24 cellular contexts compared by ENCODE assay signal in the genomic region with DNA sequence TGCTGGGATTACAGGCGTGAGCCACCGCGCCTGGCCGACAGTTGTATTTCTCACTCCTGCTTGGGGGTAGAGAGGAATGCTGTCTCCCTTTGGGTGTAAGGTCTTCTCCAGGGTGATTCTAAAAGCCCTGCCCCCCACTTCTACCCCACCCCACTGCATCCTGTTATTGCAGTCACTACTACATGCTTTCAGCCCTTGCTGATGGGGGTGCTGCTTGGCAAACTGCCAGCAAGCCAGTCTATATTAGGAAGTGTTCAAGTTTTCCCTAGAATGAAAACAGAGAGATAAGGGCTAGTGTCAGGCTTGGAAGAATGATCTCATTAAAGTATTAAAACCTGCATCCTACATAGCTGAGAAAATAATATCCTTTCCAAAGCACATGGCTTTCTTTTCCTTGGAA. TPM values are rescaled to one million over a fixed set of nuclear protein-coding genes. Genes with fewer than 3 reads are reported as not detected.
A peak's percentile ranks its signal among the peaks of the same experiment; 100 is the strongest.
DNase-seq lines count a peak whose midpoint lies in the region; ATAC-seq, FAIRE-seq and TF ChIP-seq lines count a peak whose summit lies in the region.
"Had no signal": no experiment of that assay in that cellular context is flagged by ENCODE, and none has a peak within 500 bp of the region (broad histone marks: within the 10 kb centered on the region; RNA-seq: fewer than 3 reads in every experiment).

No MANE protein-coding gene starts in this region.

- no peaks in the 10 kb centered on the region for H3K9me3 ChIP-seq in MG63
- no peaks in the 10 kb centered on the region for H3K9me3 ChIP-seq in K562 (replicated peaks; ENCODE audit: control insufficient read depth, insufficient read depth, low read depth, low read length)
- H3K9me3 ChIP-seq in naive thymus-derived CD4-positive, alpha-beta T cell (ENCODE audit: control insufficient read depth in 2 of 3, low read length in 3 of 3), result no peaks in the 10 kb centered on the region
- H3K9me3 ChIP-seq: left ventricle myocardium inferior, ovary had no signal

- peak overlapping the region; percentile 50 for H3K27ac Mint-ChIP-seq in activated naive CD4-positive, alpha-beta T cell treated with anti-CD3 and anti-CD28 coated beads, Interleukin-2, amount 10 ng/mL, durations not matched to agents 7 days and 5 days
- peak overlapping the region in 1 of 2 donors; percentile 81 for H3K27ac Mint-ChIP-seq in activated naive CD4-positive, alpha-beta T cell treated with anti-CD3 and anti-CD28 coated beads, Interleukin-2, amount 50 U/mL, for 72 hours
- peak overlapping the region in 5 of 9 donors; percentile 14 to 90 (median 63) for H3K27ac Mint-ChIP-seq in naive thymus-derived CD4-positive, alpha-beta T cell
- no peak overlapping the region for H3K27ac Mint-ChIP-seq in activated T-helper 1 cell treated with anti-CD3 and anti-CD28 coated beads, Interleukin-12 subunit alpha, Interleukin-12 subunit beta, Interleukin-2, Interleukin-4 antibody, amounts not matched to agents 30 ng/mL and 10 ng/mL and 1 ng/mL, durations not matched to agents 14 hours and 24 hours and 36 hours
- H3K27ac Mint-ChIP-seq in nephron progenitor cell, result no peak overlapping the region
- H3K27ac Mint-ChIP-seq: activated B cell treated with CpG ODN at 0.5 μM for 24 hours; activated naive CD4-positive, alpha-beta T cell treated with anti-CD3 and anti-CD28 coated beads, Interleukin-2, amount 50 U/mL, for 24 hours; T-helper 1 cell treated with Interleukin-12 subunit alpha and Interleukin-12 subunit beta and Interleukin-4 antibody, amounts not matched to agents 30 μg/mL and 1 μg/mL, for 36 hours had no signal

- no peak overlapping the region for H3K27ac ChIP-seq in K562 (ENCODE audit: extremely low read depth, low read depth, low read length)
- H3K27ac ChIP-seq in naive thymus-derived CD4-positive, alpha-beta T cell (ENCODE audit: low read depth, low read length), result no peak overlapping the region
- H3K27ac ChIP-seq: dorsolateral prefrontal cortex, left ventricle myocardium inferior, ovary had no signal

- intact Hi-C loops in K562 (cut with micrococcal nuclease), result no loop called here
- intact Hi-C loops in naive thymus-derived CD4-positive, alpha-beta T cell (cut with micrococcal nuclease), result no loop called here
- intact Hi-C loops in activated T-helper 1 cell treated with anti-CD3 and anti-CD28 coated beads, Interleukin-12 subunit alpha, Interleukin-12 subunit beta, Interleukin-2, Interleukin-4 antibody, amounts not matched to agents 30 ng/mL and 10 ng/mL and 1 ng/mL, durations not matched to agents 14 hours and 24 hours and 36 hours (cut with micrococcal nuclease), result loop anchor here (1.0 to 10.0 kb wide), 3 partner anchors 11 to 827 kb away; partner anchors contain the start of genes MROH8, RPN2, RPRD1B and TTI1

- TF ChIP-seq CTCF in K562 (IDR thresholded peaks at IDR 0.05 in 2 of 3, conservative IDR thresholded peaks at IDR 0.05 in 1 of 3; ENCODE audit: insufficient read depth in 2 of 3, low read depth in 1 of 3, low read length in 3 of 3) (no peak), nephron progenitor cell (IDR thresholded peaks at IDR 0.05) (no peak)

- peaks cover 16% of the 10 kb centered on the region; the same call in 1 of the 2 replicates for H4K20me1 ChIP-seq in K562 (replicated peaks; ENCODE audit: control insufficient read depth, insufficient read depth, low read length)

- H3K27me3 ChIP-seq in MG63, result no peaks in the 10 kb centered on the region
- H3K27me3 ChIP-seq in K562 (ENCODE audit: control insufficient read depth in 2 of 2, insufficient read depth in 2 of 2, low read length in 2 of 2), result no peaks in the 10 kb centered on the region
- H3K27me3 ChIP-seq in naive thymus-derived CD4-positive, alpha-beta T cell (ENCODE audit: control insufficient read depth in 2 of 2, insufficient read depth in 2 of 2, low read length in 2 of 2), result no peaks in the 10 kb centered on the region
- H3K27me3 ChIP-seq: dorsolateral prefrontal cortex, ovary had no signal

- peaks cover 11% of the 10 kb centered on the region for H3K4me1 Mint-ChIP-seq in activated naive CD4-positive, alpha-beta T cell treated with anti-CD3 and anti-CD28 coated beads, Interleukin-2, amount 10 ng/mL, durations not matched to agents 7 days and 5 days
- peaks cover 3 to 34% (median 14%) of the 10 kb centered on the region in 7 donors for H3K4me1 Mint-ChIP-seq in naive thymus-derived CD4-positive, alpha-beta T cell
- H3K4me1 Mint-ChIP-seq in activated T-helper 1 cell treated with anti-CD3 and anti-CD28 coated beads, Interleukin-12 subunit alpha, Interleukin-12 subunit beta, Interleukin-2, Interleukin-4 antibody, amounts not matched to agents 30 ng/mL and 10 ng/mL and 1 ng/mL, durations not matched to agents 14 hours and 24 hours and 36 hours (ENCODE audit: low read depth), result peaks cover 40% of the 10 kb centered on the region
- no peaks in the 10 kb centered on the region for H3K4me1 Mint-ChIP-seq in nephron progenitor cell
- H3K4me1 Mint-ChIP-seq: activated B cell treated with CpG ODN at 0.5 μM for 24 hours had no signal

- in situ Hi-C loops in K562 (cut with MboI), result no loop called here

- no peak for TF ChIP-seq EP300 in K562 (IDR thresholded peaks at IDR 0.05; ENCODE audit: low read length)

- CTCF ChIA-PET in activated naive CD4-positive, alpha-beta T cell treated with anti-CD3 and anti-CD28 coated beads, Interleukin-2, amount 10 ng/mL, durations not matched to agents 7 days and 5 days (lab: Charles Lee), result no interaction called here
- CTCF ChIA-PET in K562 (lab: Yijun Ruan, JAX; ENCODE audit: low intra/inter-chr PET ratio), result no interaction called here
- CTCF ChIA-PET in naive thymus-derived CD4-positive, alpha-beta T cell (lab: Charles Lee), result interaction anchor here (0.6 kb wide), 1 partner anchor 10 kb away, joined by 5 read pairs; no protein-coding TSS in a partner anchor

- no peak overlapping the region for H3K9ac ChIP-seq in K562 (ENCODE audit: insufficient read depth in 1 of 2, low read depth in 2 of 2, low read length in 2 of 2)

- peaks cover 61% of the 10 kb centered on the region for H3K36me3 ChIP-seq in MG63
- peaks cover 96% of the 10 kb centered on the region for H3K36me3 ChIP-seq in K562 (ENCODE audit: control insufficient read depth, insufficient read depth, low read length)
- peaks cover 0 to 72% (median 0%) of the 10 kb centered on the region in 3 experiments for H3K36me3 ChIP-seq in naive thymus-derived CD4-positive, alpha-beta T cell (ENCODE audit: control insufficient read depth in 2 of 3, insufficient read depth in 3 of 3, low read length in 3 of 3)
- H3K36me3 ChIP-seq: ovary had no signal

- H3K9me1 ChIP-seq in K562 (ENCODE audit: control insufficient read depth, insufficient read depth, low read length), result no peaks in the 10 kb centered on the region

- H3K9me3 Mint-ChIP-seq in activated naive CD4-positive, alpha-beta T cell treated with anti-CD3 and anti-CD28 coated beads, Interleukin-2, amount 10 ng/mL, durations not matched to agents 7 days and 5 days, result no peaks in the 10 kb centered on the region
- H3K9me3 Mint-ChIP-seq in activated naive CD4-positive, alpha-beta T cell treated with anti-CD3 and anti-CD28 coated beads, Interleukin-2, amount 50 U/mL, for 72 hours, result no peaks in the 10 kb centered on the region
- no peaks in the 10 kb centered on the region for H3K9me3 Mint-ChIP-seq in naive thymus-derived CD4-positive, alpha-beta T cell
- H3K9me3 Mint-ChIP-seq in activated T-helper 1 cell treated with anti-CD3 and anti-CD28 coated beads, Interleukin-12 subunit alpha, Interleukin-12 subunit beta, Interleukin-2, Interleukin-4 antibody, amounts not matched to agents 30 ng/mL and 10 ng/mL and 1 ng/mL, durations not matched to agents 14 hours and 24 hours and 36 hours, result no peaks in the 10 kb centered on the region
- no peaks in the 10 kb centered on the region for H3K9me3 Mint-ChIP-seq in nephron progenitor cell
- H3K9me3 Mint-ChIP-seq: activated B cell treated with CpG ODN at 0.5 μM for 24 hours; activated naive CD4-positive, alpha-beta T cell treated with anti-CD3 and anti-CD28 coated beads, Interleukin-2, amount 50 U/mL, for 24 hours; brain; stimulated activated naive CD8-positive, alpha-beta T cell treated with anti-CD3 and anti-CD28 coated beads, Interleukin-15, amount 100 ng/mL, for 72 hours; T-helper 1 cell treated with Interleukin-12 subunit alpha and Interleukin-12 subunit beta and Interleukin-4 antibody, amounts not matched to agents 30 μg/mL and 1 μg/mL, for 36 hours had no signal

- POLR2A ChIA-PET in K562 (lab: Yijun Ruan, JAX), result no interaction called here
- POLR2A ChIA-PET in naive thymus-derived CD4-positive, alpha-beta T cell (lab: Charles Lee), result no interaction called here

- H3K4me3 ChIP-seq in MG63 (no peak overlapping the region), K562 (no peak overlapping the region)
- no peak overlapping the region for H3K4me3 ChIP-seq in naive thymus-derived CD4-positive, alpha-beta T cell (ENCODE audit: low read length)
- H3K4me3 ChIP-seq: dorsolateral prefrontal cortex, left ventricle myocardium inferior, ovary had no signal

- H3K36me3 Mint-ChIP-seq in activated naive CD4-positive, alpha-beta T cell treated with anti-CD3 and anti-CD28 coated beads, Interleukin-2, amount 10 ng/mL, durations not matched to agents 7 days and 5 days, result peaks cover 36% of the 10 kb centered on the region
- peaks cover 21 to 44% of the 10 kb centered on the region in 2 donors for H3K36me3 Mint-ChIP-seq in activated naive CD4-positive, alpha-beta T cell treated with anti-CD3 and anti-CD28 coated beads, Interleukin-2, amount 50 U/mL, for 72 hours
- H3K36me3 Mint-ChIP-seq in naive thymus-derived CD4-positive, alpha-beta T cell, result peaks cover 16 to 74% (median 50%) of the 10 kb centered on the region in 5 donors
- peaks cover 49% of the 10 kb centered on the region for H3K36me3 Mint-ChIP-seq in activated T-helper 1 cell treated with anti-CD3 and anti-CD28 coated beads, Interleukin-12 subunit alpha, Interleukin-12 subunit beta, Interleukin-2, Interleukin-4 antibody, amounts not matched to agents 30 ng/mL and 10 ng/mL and 1 ng/mL, durations not matched to agents 14 hours and 24 hours and 36 hours (ENCODE audit: low read depth)
- H3K36me3 Mint-ChIP-seq in nephron progenitor cell (ENCODE audit: low read depth), result peaks cover 60% of the 10 kb centered on the region

- H3K27me3 Mint-ChIP-seq in activated naive CD4-positive, alpha-beta T cell treated with anti-CD3 and anti-CD28 coated beads, Interleukin-2, amount 10 ng/mL, durations not matched to agents 7 days and 5 days, result no peaks in the 10 kb centered on the region
- no peaks in the 10 kb centered on the region for H3K27me3 Mint-ChIP-seq in naive thymus-derived CD4-positive, alpha-beta T cell
- H3K27me3 Mint-ChIP-seq in activated T-helper 1 cell treated with anti-CD3 and anti-CD28 coated beads, Interleukin-12 subunit alpha, Interleukin-12 subunit beta, Interleukin-2, Interleukin-4 antibody, amounts not matched to agents 30 ng/mL and 10 ng/mL and 1 ng/mL, durations not matched to agents 14 hours and 24 hours and 36 hours (ENCODE audit: insufficient read depth), result no peaks in the 10 kb centered on the region
- H3K27me3 Mint-ChIP-seq in nephron progenitor cell (ENCODE audit: low read depth, poor library complexity), result no peaks in the 10 kb centered on the region
- H3K27me3 Mint-ChIP-seq: activated B cell treated with CpG ODN at 0.5 μM for 24 hours; activated naive CD4-positive, alpha-beta T cell treated with anti-CD3 and anti-CD28 coated beads, Interleukin-2, amount 50 U/mL, for 24 hours; brain; stimulated activated naive CD8-positive, alpha-beta T cell treated with anti-CD3 and anti-CD28 coated beads, Interleukin-15, amount 100 ng/mL, for 72 hours had no signal

- peaks cover 9% of the 10 kb centered on the region for H3K79me2 ChIP-seq in K562 (ENCODE audit: control insufficient read depth, insufficient read depth, low read length)

- no peak for FAIRE-seq in K562 (lab: Jason Lieb, UNC)
- FAIRE-seq: GM18507 had no signal

- WGBS in K562 (ENCODE audit: insufficient coverage, low coverage, missing lambda C conversion rate), result 94% methylated on average over 4 of the region's 4 CpGs

- ATAC-seq in activated naive CD4-positive, alpha-beta T cell treated with anti-CD3 and anti-CD28 coated beads, Interleukin-2, amount 50 U/mL, for 72 hours, result no peak
- ATAC-seq in K562, result no peak
- no peak for ATAC-seq in naive thymus-derived CD4-positive, alpha-beta T cell
- no peak for ATAC-seq in HG02938 (IDR thresholded peaks at IDR 0.05; ENCODE audit: unreplicated experiment)

- no TSS peak for BruUV-seq in K562 (replicated peaks; lab: Mats Ljungman, UMichigan)

- TF ChIP-seq RAD21 in K562 (CRISPR knock-in tag; conservative IDR thresholded peaks at IDR 0.05 in 1 of 2, IDR thresholded peaks at IDR 0.05 in 1 of 2), result no peak

- no peak overlapping the region for H3K4me3 Mint-ChIP-seq in activated naive CD4-positive, alpha-beta T cell treated with anti-CD3 and anti-CD28 coated beads, Interleukin-2, amount 10 ng/mL, durations not matched to agents 7 days and 5 days
- H3K4me3 Mint-ChIP-seq in naive thymus-derived CD4-positive, alpha-beta T cell, result no peak overlapping the region
- H3K4me3 Mint-ChIP-seq in activated T-helper 1 cell treated with anti-CD3 and anti-CD28 coated beads, Interleukin-12 subunit alpha, Interleukin-12 subunit beta, Interleukin-2, Interleukin-4 antibody, amounts not matched to agents 30 ng/mL and 10 ng/mL and 1 ng/mL, durations not matched to agents 14 hours and 24 hours and 36 hours, result no peak overlapping the region
- H3K4me3 Mint-ChIP-seq in nephron progenitor cell, result no peak overlapping the region
- H3K4me3 Mint-ChIP-seq: activated B cell treated with CpG ODN at 0.5 μM for 24 hours; activated naive CD4-positive, alpha-beta T cell treated with anti-CD3 and anti-CD28 coated beads, Interleukin-2, amount 50 U/mL, for 24 hours; brain; stimulated activated naive CD8-positive, alpha-beta T cell treated with anti-CD3 and anti-CD28 coated beads, Interleukin-15, amount 100 ng/mL, for 72 hours; T-helper 1 cell treated with Interleukin-12 subunit alpha and Interleukin-12 subunit beta and Interleukin-4 antibody, amounts not matched to agents 30 μg/mL and 1 μg/mL, for 36 hours had no signal

- H3K4me1 ChIP-seq in K562 (replicated peaks in 1 of 2; ENCODE audit: control insufficient read depth in 2 of 2, insufficient read depth in 2 of 2, low read length in 2 of 2), result peaks cover 8 to 10% of the 10 kb centered on the region in 2 experiments; a peak in 4 of 5 replicates
- H3K4me1 ChIP-seq in naive thymus-derived CD4-positive, alpha-beta T cell (ENCODE audit: control insufficient read depth in 2 of 2, insufficient read depth in 2 of 2, low read length in 2 of 2), result no peaks in the 10 kb centered on the region

- H3K4me2 ChIP-seq in K562 (ENCODE audit: insufficient read depth, low read length), result no peak overlapping the region

- no peak for DNase-seq in activated naive CD4-positive, alpha-beta T cell treated with anti-CD3 and anti-CD28 coated beads, Interleukin-2, amount 10 ng/mL, durations not matched to agents 7 days and 5 days
- no peak for DNase-seq in activated naive CD4-positive, alpha-beta T cell treated with anti-CD3 and anti-CD28 coated beads, Interleukin-2, amount 50 U/mL, for 72 hours (ENCODE audit: low spot score in 2 of 2)
- DNase-seq in MG63 (peak; percentile 13), K562 (ENCODE audit: extremely low read depth in 1 of 4, low spot score in 3 of 4) (peak; percentile 36 to 47 (median 42)), nephron progenitor cell (no peak)
- DNase-seq in naive thymus-derived CD4-positive, alpha-beta T cell, result peak in 5 of 9 donors; percentile 5 to 25 (median 19)
- no peak for DNase-seq in activated T-helper 1 cell treated with anti-CD3 and anti-CD28 coated beads, Interleukin-12 subunit alpha, Interleukin-12 subunit beta, Interleukin-2, Interleukin-4 antibody, amounts not matched to agents 30 ng/mL and 10 ng/mL and 1 ng/mL, durations not matched to agents 14 hours and 24 hours and 36 hours (ENCODE audit: low spot score)
- DNase-seq: activated B cell treated with CpG ODN at 0.5 μM for 24 hours; activated CD8-positive, alpha-beta memory T cell treated with anti-CD3 and anti-CD28 coated beads, Interleukin-2, amount 50 U/mL, for 48 hours; DMS79; dorsolateral prefrontal cortex; H7; left ventricle myocardium inferior; NCI-H1048; NCI-H2107; NCI-H526 treated with DMSO at 0.1 percent for 48 hours; SHP77 treated with DMSO at 0.1 percent for 48 hours; stimulated activated naive CD8-positive, alpha-beta T cell treated with anti-CD3 and anti-CD28 coated beads, Interleukin-15, amount 100 ng/mL, for 72 hours had no signal

- H2AFZ ChIP-seq in K562 (ENCODE audit: low read depth, low read length), result no peak overlapping the region

- TF ChIP-seq POLR2A in K562 (conservative IDR thresholded peaks at IDR 0.05), result no peak

RNA-seq across cellular contexts. Expression of gene TTI1, which starts 31.3 kb away (rescaled TPM):
- total RNA-seq in activated naive CD4-positive, alpha-beta T cell treated with anti-CD3 and anti-CD28 coated beads, Interleukin-2, amount 50 U/mL, for 72 hours, result 10 to 100 TPM; 36.1 to 40.2 TPM
- 25.0 and 27.0 TPM in 2 replicates for total RNA-seq in MG63 (2014; rRNA removed; shearing (Covaris generic); ENCODE audit: low replicate concordance)
- 58.0 and 101 TPM in 2 replicates for total RNA-seq in K562 (2011; cell fraction: chromatin; rRNA removed; ENCODE audit: low replicate concordance)
- total RNA-seq in K562 (2011; cell fraction: nucleolus; rRNA removed), result 38.5 and 41.2 TPM in 2 replicates
- total RNA-seq in K562 (2011; cell fraction: nucleoplasm; rRNA removed), result 56.0 and 65.7 TPM in 2 replicates
- 27.5 and 35.0 TPM in 2 replicates for total RNA-seq in K562 (2014; rRNA removed)
- total RNA-seq in K562 (2014; rRNA removed; fragmentation: Illumina TruSeq; extraction: Trizol), result 47.8 and 48.8 TPM in 2 replicates
- 38.1 and 39.4 TPM in 2 replicates for total RNA-seq in K562 (2015; rRNA removed; fragmentation: Illumina TruSeq; extraction: Trizol)
- total RNA-seq in K562 (2021), result 44.5 and 45.8 TPM in 2 replicates
- polyA plus RNA-seq in K562 (2011; rRNA removed), result 47.2 and 55.1 TPM in 2 replicates
- 35.5 and 44.3 TPM in 2 replicates for polyA plus RNA-seq in K562 (2011; cell fraction: cytosol; rRNA removed)
- 34.9 and 43.0 TPM in 2 replicates for polyA plus RNA-seq in K562 (2011; cell fraction: nucleus; rRNA removed)
- polyA plus RNA-seq in K562 (2012), result 31.4 and 37.6 TPM in 2 replicates
- 43.1 and 47.5 TPM in 2 replicates for polyA plus RNA-seq in K562 (2014; fragmentation: Illumina TruSeq; extraction: Trizol)
- polyA plus RNA-seq in K562 (2014; fragmentation: Nextera tagmentation; extraction: Ambion mirVana), result 10 to 100 TPM in 1 of 2 experiments, 1 to 10 TPM in 1; 9.8 to 23.5 TPM
- 29.4 and 33.7 TPM in 2 replicates for polyA plus RNA-seq in K562 (2014; rRNA removed)
- 95.8 and 118 TPM in 2 replicates for polyA minus RNA-seq in K562 (2011; rRNA and poly(A)+ RNA removed)
- 32.4 and 42.9 TPM in 2 replicates for polyA minus RNA-seq in K562 (2011; cell fraction: cytosol; rRNA and poly(A)+ RNA removed)
- polyA minus RNA-seq in K562 (2011; cell fraction: nucleus; rRNA and poly(A)+ RNA removed), result 49.7 and 83.2 TPM in 2 replicates
- total RNA-seq in naive thymus-derived CD4-positive, alpha-beta T cell, result 10 to 100 TPM; 15.9 to 29.8 (median 25.3) TPM
- polyA plus RNA-seq in naive thymus-derived CD4-positive, alpha-beta T cell, result 10 to 100 TPM; 15.0 to 25.0 TPM
- total RNA-seq in activated T-helper 1 cell treated with anti-CD3 and anti-CD28 coated beads, Interleukin-12 subunit alpha, Interleukin-12 subunit beta, Interleukin-2, Interleukin-4 antibody, amounts not matched to agents 30 ng/mL and 10 ng/mL and 1 ng/mL, durations not matched to agents 14 hours and 24 hours and 36 hours, result 41.7 and 43.1 TPM in 2 replicates

RNA-seq across cellular contexts. Expression of gene RPRD1B, which starts 31.6 kb away (rescaled TPM):
- 10 to 100 TPM; 40.2 to 44.0 TPM for total RNA-seq in activated naive CD4-positive, alpha-beta T cell treated with anti-CD3 and anti-CD28 coated beads, Interleukin-2, amount 50 U/mL, for 72 hours
- 4.3 and 9.3 TPM in 2 replicates for total RNA-seq in MG63 (2014; rRNA removed; shearing (Covaris generic); ENCODE audit: low replicate concordance)
- 55.4 and 146 TPM in 2 replicates for total RNA-seq in K562 (2011; cell fraction: chromatin; rRNA removed; ENCODE audit: low replicate concordance)
- 28.3 and 40.1 TPM in 2 replicates for total RNA-seq in K562 (2011; cell fraction: nucleolus; rRNA removed)
- 75.1 and 120 TPM in 2 replicates for total RNA-seq in K562 (2011; cell fraction: nucleoplasm; rRNA removed)
- total RNA-seq in K562 (2014; rRNA removed) (24.4 and 28.0 TPM in 2 replicates), K562 (2014; rRNA removed; fragmentation: Illumina TruSeq; extraction: Trizol) (21.8 and 24.4 TPM in 2 replicates), K562 (2015; rRNA removed; fragmentation: Illumina TruSeq; extraction: Trizol) (23.0 and 24.2 TPM in 2 replicates), K562 (2021) (34.8 and 36.9 TPM in 2 replicates)
- polyA plus RNA-seq in K562 (2011; rRNA removed) (29.5 and 39.2 TPM in 2 replicates), K562 (2014; fragmentation: Illumina TruSeq; extraction: Trizol) (30.5 and 43.0 TPM in 2 replicates), K562 (2014; fragmentation: Nextera tagmentation; extraction: Ambion mirVana) (1 to 10 TPM; 5.5 to 8.2 TPM), K562 (2014; rRNA removed) (30.4 and 35.4 TPM in 2 replicates)
- 21.4 and 25.5 TPM in 2 replicates for polyA plus RNA-seq in K562 (2011; cell fraction: cytosol; rRNA removed)
- polyA plus RNA-seq in K562 (2011; cell fraction: nucleus; rRNA removed), result 27.3 and 36.1 TPM in 2 replicates
- polyA plus RNA-seq in K562 (2012), result 18.9 and 19.1 TPM in 2 replicates
- 39.0 and 39.6 TPM in 2 replicates for polyA minus RNA-seq in K562 (2011; rRNA and poly(A)+ RNA removed)
- 26.3 and 34.9 TPM in 2 replicates for polyA minus RNA-seq in K562 (2011; cell fraction: cytosol; rRNA and poly(A)+ RNA removed)
- 40.5 and 59.6 TPM in 2 replicates for polyA minus RNA-seq in K562 (2011; cell fraction: nucleus; rRNA and poly(A)+ RNA removed)
- 10 to 100 TPM; 43.5 to 49.1 (median 45.5) TPM for total RNA-seq in naive thymus-derived CD4-positive, alpha-beta T cell
- 1 to 10 TPM; 3.4 to 9.4 TPM for polyA plus RNA-seq in naive thymus-derived CD4-positive, alpha-beta T cell
- 48.8 and 49.7 TPM in 2 replicates for total RNA-seq in activated T-helper 1 cell treated with anti-CD3 and anti-CD28 coated beads, Interleukin-12 subunit alpha, Interleukin-12 subunit beta, Interleukin-2, Interleukin-4 antibody, amounts not matched to agents 30 ng/mL and 10 ng/mL and 1 ng/mL, durations not matched to agents 14 hours and 24 hours and 36 hours

Comparison
In these comparisons a context has a peak if more than half of its experiments do, and no peak if none do; other contexts are left out.
1. DNase-seq: peak in MG63 (single experiment), K562 (4 of 4) and naive thymus-derived CD4-positive, alpha-beta T cell (5 of 9); none in activated naive CD4-positive, alpha-beta T cell treated with anti-CD3 and anti-CD28 coated beads, Interleukin-2, amount 10 ng/mL, durations not matched to agents 7 days and 5 days (single experiment), activated naive CD4-positive, alpha-beta T cell treated with anti-CD3 and anti-CD28 coated beads, Interleukin-2, amount 50 U/mL, for 72 hours (0 of 2), activated T-helper 1 cell treated with anti-CD3 and anti-CD28 coated beads, Interleukin-12 subunit alpha, Interleukin-12 subunit beta, Interleukin-2, Interleukin-4 antibody, amounts not matched to agents 30 ng/mL and 10 ng/mL and 1 ng/mL, durations not matched to agents 14 hours and 24 hours and 36 hours (single experiment) and nephron progenitor cell (single experiment).
2. H3K27ac Mint-ChIP-seq: peak in activated naive CD4-positive, alpha-beta T cell treated with anti-CD3 and anti-CD28 coated beads, Interleukin-2, amount 10 ng/mL, durations not matched to agents 7 days and 5 days (single experiment) and naive thymus-derived CD4-positive, alpha-beta T cell (5 of 9); none in activated T-helper 1 cell treated with anti-CD3 and anti-CD28 coated beads, Interleukin-12 subunit alpha, Interleukin-12 subunit beta, Interleukin-2, Interleukin-4 antibody, amounts not matched to agents 30 ng/mL and 10 ng/mL and 1 ng/mL, durations not matched to agents 14 hours and 24 hours and 36 hours (single experiment) and nephron progenitor cell (single experiment).